Comparison of ENCODE assay signal across 1 cellular context in genomic region chr14:39762576-39763401, GRCh38.
TF ChIP-seq lines count a peak whose summit lies in the region.

No MANE protein-coding gene starts in this region.

TF ChIP-seq in HepG2, 621 proteins besides CTCF, POLR2A, EP300 and RAD21 (continued from another document and continues in another):
- TF ChIP-seq ZBTB43 (CRISPR knock-in tag; conservative IDR thresholded peaks at IDR 0.05) (0 out of 2 replicates have a peak, but pooled peaks have one; percentile 34), ZBTB7A (CRISPR knock-in tag; IDR thresholded peaks at IDR 0.05) (peak; percentile 98), ZNF414 (CRISPR knock-in tag; IDR thresholded peaks at IDR 0.05) (peak; percentile 100), SNAPC2 (CRISPR knock-in tag; IDR thresholded peaks at IDR 0.05) (peak; percentile 73; the same call in 1 of the 2 replicates), KDM2A (CRISPR knock-in tag; IDR thresholded peaks at IDR 0.05; ENCODE audit: borderline replicate concordance, low read depth) (peak; percentile 75; the same call in 1 of the 2 replicates), ARID5B (CRISPR knock-in tag; IDR thresholded peaks at IDR 0.05) (peak; percentile 97), SMARCE1 (IDR thresholded peaks at IDR 0.05; ENCODE audit: borderline replicate concordance) (no peak), ZBTB38 (CRISPR knock-in tag; IDR thresholded peaks at IDR 0.05) (peak; percentile 86), BRD4 (CRISPR knock-in tag; IDR thresholded peaks at IDR 0.05) (0 out of 2 replicates have a peak, but pooled peaks have one; percentile 88), ZNF629 (CRISPR knock-in tag; conservative IDR thresholded peaks at IDR 0.05) (peak; percentile 66), HDAC1 (CRISPR knock-in tag; IDR thresholded peaks at IDR 0.05) (peak; percentile 98), ZNF563 (CRISPR knock-in tag; IDR thresholded peaks at IDR 0.05) (peak; percentile 91), ZHX2 (IDR thresholded peaks at IDR 0.05; ENCODE audit: low read depth) (no peak), ZHX2 (CRISPR knock-in tag; IDR thresholded peaks at IDR 0.05; ENCODE audit: borderline replicate concordance) (peak; percentile 90; the same call in 1 of the 2 replicates), HNRNPLL (IDR thresholded peaks at IDR 0.05; ENCODE audit: low read depth, low read length, poor library complexity, severe bottlenecking) (no peak), ZSCAN29 (CRISPR knock-in tag; conservative IDR thresholded peaks at IDR 0.05) (peak; percentile 77; the same call in 1 of the 2 replicates), ZNF747 (CRISPR knock-in tag; IDR thresholded peaks at IDR 0.05; ENCODE audit: borderline replicate concordance) (peak; percentile 91), ZNF740 (CRISPR knock-in tag; IDR thresholded peaks at IDR 0.05) (no peak), PAX8 (CRISPR knock-in tag; IDR thresholded peaks at IDR 0.05; ENCODE audit: borderline replicate concordance) (peak; percentile 81; the same call in 1 of the 2 replicates), ZNF749 (CRISPR knock-in tag; IDR thresholded peaks at IDR 0.05; ENCODE audit: borderline replicate concordance) (no peak), PITX1 (CRISPR knock-in tag; IDR thresholded peaks at IDR 0.05) (peak; percentile 94), ZNF883 (CRISPR knock-in tag; IDR thresholded peaks at IDR 0.05; ENCODE audit: not compliant biosample characterization) (peak; percentile 95), TFDP2 (CRISPR knock-in tag; IDR thresholded peaks at IDR 0.05) (peak; percentile 76), SMC3 (IDR thresholded peaks at IDR 0.05; ENCODE audit: low read length) (no peak; the same call in 1 of the 2 replicates), ZNF101 (CRISPR knock-in tag; IDR thresholded peaks at IDR 0.05; ENCODE audit: borderline replicate concordance, low read depth) (0 out of 2 replicates have a peak, but pooled peaks have one; percentile 30), CREBL2 (CRISPR knock-in tag; IDR thresholded peaks at IDR 0.05; ENCODE audit: borderline replicate concordance) (no peak), ZNF710 (CRISPR knock-in tag; IDR thresholded peaks at IDR 0.05; ENCODE audit: borderline replicate concordance) (peak; percentile 98), ZNF382 (CRISPR knock-in tag; IDR thresholded peaks at IDR 0.05; ENCODE audit: borderline replicate concordance) (no peak), ZNF12 (CRISPR knock-in tag; IDR thresholded peaks at IDR 0.05) (peak; percentile 76; the same call in 1 of the 2 replicates), FOXP1 (IDR thresholded peaks at IDR 0.05) (no peak), FOXP1 (CRISPR knock-in tag; IDR thresholded peaks at IDR 0.05) (peak; percentile 78), ZNF605 (CRISPR knock-in tag; IDR thresholded peaks at IDR 0.05) (peak; percentile 93), ZNF660 (CRISPR knock-in tag; IDR thresholded peaks at IDR 0.05; ENCODE audit: borderline replicate concordance, low read depth) (no peak), EHMT2 (IDR thresholded peaks at IDR 0.05; ENCODE audit: borderline replicate concordance, low read depth, low read length) (no peak), ZFP62 (CRISPR knock-in tag; IDR thresholded peaks at IDR 0.05) (no peak), TGIF2 (CRISPR knock-in tag; IDR thresholded peaks at IDR 0.05) (no peak), DMAP1 (CRISPR knock-in tag; IDR thresholded peaks at IDR 0.05) (peak; percentile 67), ZNF274 (CRISPR knock-in tag; IDR thresholded peaks at IDR 0.05) (peak; percentile 95)
- TF ChIP-seq, protein P1, sequence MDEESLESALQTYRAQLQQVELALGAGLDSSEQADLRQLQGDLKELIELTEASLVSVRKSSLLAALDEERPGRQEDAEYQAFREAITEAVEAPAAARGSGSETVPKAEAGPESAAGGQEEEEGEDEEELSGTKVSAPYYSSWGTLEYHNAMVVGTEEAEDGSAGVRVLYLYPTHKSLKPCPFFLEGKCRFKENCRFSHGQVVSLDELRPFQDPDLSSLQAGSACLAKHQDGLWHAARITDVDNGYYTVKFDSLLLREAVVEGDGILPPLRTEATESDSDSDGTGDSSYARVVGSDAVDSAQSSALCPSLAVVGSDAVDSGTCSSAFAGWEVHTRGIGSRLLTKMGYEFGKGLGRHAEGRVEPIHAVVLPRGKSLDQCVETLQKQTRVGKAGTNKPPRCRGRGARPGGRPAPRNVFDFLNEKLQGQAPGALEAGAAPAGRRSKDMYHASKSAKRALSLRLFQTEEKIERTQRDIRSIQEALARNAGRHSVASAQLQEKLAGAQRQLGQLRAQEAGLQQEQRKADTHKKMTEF (CRISPR knock-in tag; IDR thresholded peaks at IDR 0.05): peak; percentile 93
- TF ChIP-seq, protein P2, sequence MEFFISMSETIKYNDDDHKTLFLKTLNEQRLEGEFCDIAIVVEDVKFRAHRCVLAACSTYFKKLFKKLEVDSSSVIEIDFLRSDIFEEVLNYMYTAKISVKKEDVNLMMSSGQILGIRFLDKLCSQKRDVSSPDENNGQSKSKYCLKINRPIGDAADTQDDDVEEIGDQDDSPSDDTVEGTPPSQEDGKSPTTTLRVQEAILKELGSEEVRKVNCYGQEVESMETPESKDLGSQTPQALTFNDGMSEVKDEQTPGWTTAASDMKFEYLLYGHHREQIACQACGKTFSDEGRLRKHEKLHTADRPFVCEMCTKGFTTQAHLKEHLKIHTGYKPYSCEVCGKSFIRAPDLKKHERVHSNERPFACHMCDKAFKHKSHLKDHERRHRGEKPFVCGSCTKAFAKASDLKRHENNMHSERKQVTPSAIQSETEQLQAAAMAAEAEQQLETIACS (CRISPR knock-in tag; IDR thresholded peaks at IDR 0.05): no peak
- TF ChIP-seq, protein P3, sequence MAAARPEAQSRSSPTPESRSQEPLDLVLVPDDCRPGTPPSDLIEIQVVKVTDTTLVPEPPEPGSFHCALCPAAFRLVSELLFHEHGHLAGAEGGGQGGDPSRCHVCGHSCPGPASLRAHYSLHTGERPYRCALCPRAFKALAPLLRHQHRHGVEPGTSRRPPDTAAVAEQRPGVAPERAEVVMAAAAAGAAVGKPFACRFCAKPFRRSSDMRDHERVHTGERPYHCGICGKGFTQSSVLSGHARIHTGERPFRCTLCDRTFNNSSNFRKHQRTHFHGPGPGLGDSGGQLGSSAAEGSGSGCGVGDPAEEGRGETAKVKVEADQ (CRISPR knock-in tag; IDR thresholded peaks at IDR 0.05; ENCODE audit: borderline replicate concordance): peak; percentile 99
